9 cellular contexts compared by ENCODE assay signal in the genomic region with DNA sequence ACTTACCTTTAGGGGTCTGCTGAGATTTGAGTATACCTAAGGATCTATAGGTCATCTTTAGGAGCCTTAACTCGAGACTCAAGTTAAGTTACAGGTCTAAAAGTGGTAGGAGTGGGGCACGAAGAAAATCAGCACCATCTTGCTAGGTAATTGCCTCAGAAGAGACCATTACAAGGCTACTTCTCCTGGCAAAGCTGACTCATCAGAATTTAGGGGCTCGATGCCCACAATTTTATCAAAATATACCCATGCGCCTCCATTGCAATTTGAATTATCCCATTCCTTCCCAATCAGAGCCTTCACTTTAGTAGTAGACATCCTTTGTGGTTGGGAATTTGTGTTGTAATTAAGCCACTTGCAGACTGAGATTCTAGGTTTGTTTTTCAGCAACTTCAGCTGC.
"Had no signal": no experiment of that assay in that cellular context is flagged by ENCODE, and none has a peak within 500 bp of the region (broad histone marks: within the 10 kb centered on the region; RNA-seq: fewer than 3 reads in every experiment).

No MANE protein-coding gene starts in this region.

- H3K4me2 ChIP-seq: KMS-11 had no signal

- H3K27ac ChIP-seq: GM23248, KMS-11 had no signal

- H3K4me3 Mint-ChIP-seq: H9 had no signal

- H3K9ac ChIP-seq: GM23248, KMS-11 had no signal

- H3K4me1 Mint-ChIP-seq: H9 had no signal

- FAIRE-seq: H54, HTR-8/SVneo had no signal

- H3K4me3 ChIP-seq: GM23248 had no signal

- H2AFZ ChIP-seq: GM23248 had no signal

- DNase-seq: GM23248, GOT3, H9, HCEC 1CT, Karpas-422, KBM-7 had no signal

- H3K27ac Mint-ChIP-seq: H9 had no signal
